26 cellular contexts compared by ENCODE assay signal in genomic region chr18:62919109-62919838, GRCh38.
DNase-seq lines count a peak whose midpoint lies in the region; ATAC-seq and TF ChIP-seq lines count a peak whose summit lies in the region.
"Had no signal": no experiment of that assay in that cellular context is flagged by ENCODE, and none has a peak within 500 bp of the region (broad histone marks: within the 10 kb centered on the region; RNA-seq: fewer than 3 reads in every experiment).

No MANE protein-coding gene starts in this region.

- no peak for TF ChIP-seq CTCF in IMR-90 (conservative IDR thresholded peaks at IDR 0.05; ENCODE audit: low read depth, low read length)

- in situ Hi-C loops in IMR-90 (cut with MboI; ENCODE audit: low sequenced_read_pairs): no loop called here

- H3K27me3 ChIP-seq in IMR-90 (ENCODE audit: control insufficient read depth, insufficient read depth, low read length): no peaks in the 10 kb centered on the region
- H3K27me3 ChIP-seq: colonic mucosa had no signal

- H3K14ac ChIP-seq in IMR-90 (replicated peaks; ENCODE audit: low read depth, low read length): no peak overlapping the region

- no CpG with 5 or more reads among the region's 2 CpGs for WGBS in IMR-90 (ENCODE audit: extremely low coverage in 2 of 2, insufficient read length in 1 of 2), 2 experiments

- no peak for TF ChIP-seq POLR2A in IMR-90 (IDR thresholded peaks at IDR 0.05; ENCODE audit: low read depth, low read length)

- intact Hi-C loops in IMR-90 (cut with micrococcal nuclease): no loop called here

- H2AFZ ChIP-seq in IMR-90 (replicated peaks; ENCODE audit: low read length, poor library complexity): no peak overlapping the region

- CTCF ChIA-PET in IMR-90 (lab: Yijun Ruan, JAX): no interaction called here

- no peak overlapping the region for H4K5ac ChIP-seq in IMR-90 (ENCODE audit: low read depth, low read length)

- BruUV-seq in IMR-90 (replicated peaks; lab: Mats Ljungman, UMichigan): no TSS peak

- H2BK120ac ChIP-seq in IMR-90 (ENCODE audit: low read depth, low read length): no peak overlapping the region

- no peak overlapping the region for H2AK9ac ChIP-seq in IMR-90 (replicated peaks; ENCODE audit: low read depth, low read length, poor library complexity)

- no peak overlapping the region for H3K18ac ChIP-seq in IMR-90 (ENCODE audit: low read depth, low read length)

- no peak for TF ChIP-seq RAD21 in IMR-90 (IDR thresholded peaks at IDR 0.05; ENCODE audit: low read length)

- dilution Hi-C loops in IMR-90 (cut with HindIII; ENCODE audit: low sequenced_read_pairs, unreplicated experiment): no loop called here

- DNase-seq in IMR-90: peak; percentile 22
- DNase-seq in iris pigment epithelial cell (ENCODE audit: low read depth): peak; percentile 64
- peak in 1 of 49 donors; percentile 20 for DNase-seq in substantia nigra (lab: John Stamatoyannopoulos, UW)
- DNase-seq in NOMO-1 (lab: John Stamatoyannopoulos, UW; ENCODE audit: unreplicated experiment in 2 of 2): no peak
- DNase-seq in NCI-H2029 (lab: John Stamatoyannopoulos, UW): no peak
- DNase-seq in activated naive CD4-positive, alpha-beta T cell treated with anti-CD3 and anti-CD28 coated beads, Interleukin-2, amount 50 U/mL, for 16 hours: no peak
- DNase-seq: activated CD4-positive, alpha-beta memory T cell treated with anti-CD3 and anti-CD28 coated beads for 36 hours; activated CD4-positive, CD25-positive, alpha-beta regulatory T cell; activated effector memory CD4-positive, alpha-beta T cell treated with Interleukin-2 at 50 U/mL for 16 hours; Calu3; colonic mucosa; effector memory CD8-positive, alpha-beta T cell; foreskin melanocyte; HCEC 1CT; NCI-H1092; NCI-H187; NCI-H345; NCI-H774; occipital lobe; SW 1271; T1000 had no signal

- H3K4me2 ChIP-seq in IMR-90 (ENCODE audit: low read depth, low read length): no peak overlapping the region
- H3K4me2 ChIP-seq: smooth muscle cell had no signal

- H3K23ac ChIP-seq in IMR-90 (ENCODE audit: low read depth, low read length): no peak overlapping the region

- no peak overlapping the region for H4K91ac ChIP-seq in IMR-90 (ENCODE audit: insufficient read depth, low read depth, low read length)

- no peak overlapping the region for H3K4ac ChIP-seq in IMR-90 (ENCODE audit: low read depth, low read length)

- no peak overlapping the region for H2BK5ac ChIP-seq in IMR-90 (ENCODE audit: low read depth, low read length, poor library complexity, severe bottlenecking)

- no peaks in the 10 kb centered on the region for H3K36me3 ChIP-seq in IMR-90 (ENCODE audit: control insufficient read depth, insufficient read depth, low read length)
- H3K36me3 ChIP-seq: colonic mucosa had no signal

- H3K79me1 ChIP-seq in IMR-90 (ENCODE audit: low read depth in 1 of 2, low read length in 2 of 2): no peaks in the 10 kb centered on the region; a peak in 1 of 4 replicates

- no peak overlapping the region for H3K56ac ChIP-seq in IMR-90 (ENCODE audit: extremely low read depth, insufficient read depth, low read length)

- no peaks in the 10 kb centered on the region for H3K9me1 ChIP-seq in IMR-90 (ENCODE audit: insufficient read depth, low read length)

- H4K20me1 ChIP-seq in IMR-90 (ENCODE audit: insufficient read depth, low read length): no peaks in the 10 kb centered on the region

- H3K9me3 ChIP-seq in IMR-90 (ENCODE audit: control insufficient read depth, insufficient read depth, low read length): no peaks in the 10 kb centered on the region
- H3K9me3 ChIP-seq: colonic mucosa had no signal

- H2BK15ac ChIP-seq in IMR-90 (ENCODE audit: low read depth, low read length): no peak overlapping the region

- ATAC-seq in IMR-90 (ENCODE audit: low read depth) (peak; percentile 53), SK-N-SH treated with all-trans-retinoic acid at 6 μM for 48 hours (no peak; the same call in 2 of the 3 replicates)
- ATAC-seq: effector memory CD8-positive, alpha-beta T cell; esophagus mucosa; stimulated activated effector memory CD8-positive, alpha-beta T cell treated with anti-CD3 and anti-CD28 coated beads, Interleukin-12 subunit alpha, Interleukin-12 subunit beta, amount 100 ng/mL, for 72 hours had no signal

- no peak overlapping the region for H3K9ac ChIP-seq in IMR-90 (ENCODE audit: low read depth, low read length)

- H2AK5ac ChIP-seq in IMR-90 (ENCODE audit: low read depth, low read length): no peak overlapping the region

- no peak overlapping the region for H4K8ac ChIP-seq in IMR-90 (ENCODE audit: low read depth in 2 of 2, low read length in 2 of 2)

- peaks cover 4% of the 10 kb centered on the region; the same call in 1 of the 2 replicates for H3K4me1 ChIP-seq in IMR-90 (ENCODE audit: control insufficient read depth, insufficient read depth, low read length)
- H3K4me1 ChIP-seq: colonic mucosa had no signal

- H3K27ac ChIP-seq in IMR-90 (ENCODE audit: insufficient read depth, low read length) (no peak overlapping the region), substantia nigra (ENCODE audit: low read depth, low read length, poor library complexity, severe bottlenecking) (peak overlapping the region; percentile 68)
- H3K27ac ChIP-seq: colonic mucosa, HL-60 had no signal

- H3K4me3 ChIP-seq in IMR-90 (ENCODE audit: insufficient read depth, low read depth, low read length): no peak overlapping the region
- H3K4me3 ChIP-seq: colonic mucosa, smooth muscle cell had no signal

- no peak overlapping the region for H2BK20ac ChIP-seq in IMR-90 (ENCODE audit: low read depth, low read length)

- POLR2A ChIA-PET in IMR-90 (lab: Charles Lee; ENCODE audit: unreplicated experiment): interaction anchor here (0.5 kb wide), 1 partner anchor 36 kb away, joined by 4 read pairs; no protein-coding TSS in a partner anchor

TF ChIP-seq in IMR-90, 13 proteins besides CTCF, POLR2A, EP300 and RAD21:
- TF ChIP-seq CEBPB (IDR thresholded peaks at IDR 0.05; ENCODE audit: low read depth, low read length) (peak; percentile 43; the same call in 1 of the 2 replicates), RCOR1 (IDR thresholded peaks at IDR 0.05; ENCODE audit: insufficient replicate concordance, low read length) (no peak)

TF ChIP-seq in SK-N-SH treated with all-trans-retinoic acid at 6 μM for 48 hours, 23 proteins besides CTCF, POLR2A, EP300 and RAD21:
- TF ChIP-seq ISL1 (CRISPR knock-in tag; IDR thresholded peaks at IDR 0.05): peak; percentile 58
- TF ChIP-seq BACH2 (CRISPR knock-in tag; IDR thresholded peaks at IDR 0.05; ENCODE audit: borderline replicate concordance): no peak

Comparison
In these comparisons a context has a peak if more than half of its experiments do, and no peak if none do; other contexts are left out.
1. DNase-seq: peak in IMR-90 (single experiment) and iris pigment epithelial cell (single experiment); none in NOMO-1 (0 of 2), NCI-H2029 (single experiment) and activated naive CD4-positive, alpha-beta T cell treated with anti-CD3 and anti-CD28 coated beads, Interleukin-2, amount 50 U/mL, for 16 hours (single experiment).